8 cellular contexts compared by ENCODE assay signal in the genomic region with DNA sequence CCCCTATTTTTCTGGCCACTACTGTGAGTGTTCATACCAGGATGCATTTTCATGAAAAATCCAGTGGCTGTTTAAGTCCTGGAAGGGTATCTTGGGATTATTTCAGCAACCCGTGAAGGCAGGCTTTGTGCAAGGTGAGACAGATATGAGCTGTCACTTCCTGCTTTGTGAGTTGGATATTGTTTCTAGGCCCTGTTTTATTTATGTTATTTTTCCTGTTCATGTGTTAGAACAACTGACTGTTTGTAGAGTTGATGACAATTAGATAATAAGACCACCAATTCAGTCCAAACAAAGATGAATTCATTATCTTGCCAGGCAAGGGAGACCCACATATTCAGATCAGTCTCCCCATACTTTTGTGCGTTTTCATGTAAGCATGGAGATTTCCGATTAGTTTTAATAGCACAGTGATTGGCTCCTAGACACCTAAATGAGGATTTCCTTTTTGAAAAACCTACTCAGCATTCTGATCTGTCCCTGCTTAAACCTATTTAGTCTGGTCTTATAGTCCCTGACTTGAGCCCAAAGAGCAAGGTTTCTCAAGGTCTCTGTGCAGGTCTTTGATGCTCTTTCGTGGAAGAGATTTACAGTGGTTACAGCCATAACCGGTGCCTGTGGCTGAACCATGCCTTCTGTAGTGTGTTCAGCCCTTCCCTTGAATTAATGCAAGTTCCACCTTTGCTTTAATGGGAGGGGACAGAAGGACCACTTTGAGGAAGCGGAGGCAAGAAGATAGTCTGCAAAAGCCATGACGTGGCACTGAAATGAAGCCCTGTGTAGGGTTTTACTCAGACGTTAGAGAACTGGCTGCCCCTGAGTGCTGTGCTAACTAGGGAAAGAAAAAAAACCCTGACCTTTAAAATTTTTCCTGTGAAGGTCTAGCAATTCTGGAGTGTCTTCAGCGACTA. TPM values are rescaled to one million over a fixed set of nuclear protein-coding genes. Genes with fewer than 3 reads are reported as not detected.
DNase-seq lines count a peak whose midpoint lies in the region; ATAC-seq and TF ChIP-seq lines count a peak whose summit lies in the region.

No MANE protein-coding gene starts in this region.

- H3K4me1 ChIP-seq in adrenal gland (replicated peaks in 1 of 2): peaks cover 84 to 93% of the 10 kb centered on the region in 2 donors

- peak overlapping the region; percentile 91 to 99 (median 95) for H3K27ac ChIP-seq in adrenal gland

- H3K4me3 ChIP-seq in adrenal gland: peak overlapping the region in 1 of 4 donors; percentile 14

- H3K4me3 Mint-ChIP-seq in stimulated activated naive CD8-positive, alpha-beta T cell treated with anti-CD3 and anti-CD28 coated beads, Interleukin-15, Interleukin-2, amounts not matched to agents 100 ng/mL and 50 ng/mL, for 24 hours: peak overlapping the region; percentile 83
- H3K4me3 Mint-ChIP-seq in glutamatergic neuron (ENCODE audit: unreplicated experiment): no peak overlapping the region

- no peaks in the 10 kb centered on the region for H3K27me3 ChIP-seq in adrenal gland

- WGBS in adrenal gland, 4 donors: 18 to 19% (median 18%) methylated on average over 9 of the region's 9 CpGs

- TF ChIP-seq CTCF in adrenal gland (IDR thresholded peaks at IDR 0.05): no peak
- TF ChIP-seq CTCF in glutamatergic neuron (IDR thresholded peaks at IDR 0.05; ENCODE audit: partially characterized antibody, unreplicated experiment): no peak

- H3K36me3 Mint-ChIP-seq in stimulated activated naive CD8-positive, alpha-beta T cell treated with anti-CD3 and anti-CD28 coated beads, Interleukin-15, Interleukin-2, amounts not matched to agents 100 ng/mL and 50 ng/mL, for 24 hours (ENCODE audit: low read depth): peaks cover 21% of the 10 kb centered on the region
- peaks cover 5% of the 10 kb centered on the region for H3K36me3 Mint-ChIP-seq in glutamatergic neuron (ENCODE audit: unreplicated experiment)

- H3K36me3 ChIP-seq in adrenal gland (replicated peaks in 1 of 2): peaks cover 0 to 28% of the 10 kb centered on the region in 2 donors

- no peaks in the 10 kb centered on the region for H3K9me3 ChIP-seq in adrenal gland (replicated peaks in 1 of 3)

- no peaks in the 10 kb centered on the region for H3K27me3 Mint-ChIP-seq in stimulated activated naive CD8-positive, alpha-beta T cell treated with anti-CD3 and anti-CD28 coated beads, Interleukin-15, Interleukin-2, amounts not matched to agents 100 ng/mL and 50 ng/mL, for 24 hours
- H3K27me3 Mint-ChIP-seq in glutamatergic neuron (ENCODE audit: unreplicated experiment): peaks cover 2% of the 10 kb centered on the region

- peaks cover 78% of the 10 kb centered on the region for H3K4me1 Mint-ChIP-seq in stimulated activated naive CD8-positive, alpha-beta T cell treated with anti-CD3 and anti-CD28 coated beads, Interleukin-15, Interleukin-2, amounts not matched to agents 100 ng/mL and 50 ng/mL, for 24 hours (ENCODE audit: low read depth)
- H3K4me1 Mint-ChIP-seq in glutamatergic neuron (ENCODE audit: low read depth, unreplicated experiment): peaks cover 20% of the 10 kb centered on the region

- intact Hi-C loops in adrenal gland (cut with DNase I): no loop called here

- H3K9me3 Mint-ChIP-seq in stimulated activated naive CD8-positive, alpha-beta T cell treated with anti-CD3 and anti-CD28 coated beads, Interleukin-15, Interleukin-2, amounts not matched to agents 100 ng/mL and 50 ng/mL, for 24 hours: no peaks in the 10 kb centered on the region
- peaks cover 8% of the 10 kb centered on the region for H3K9me3 Mint-ChIP-seq in glutamatergic neuron (ENCODE audit: unreplicated experiment)

- DNase-seq in NCI-H146 treated with DMSO at 0.1 percent for 48 hours (lab: John Stamatoyannopoulos, UW; ENCODE audit: unreplicated experiment) (peak; percentile 45), adrenal gland (peak in 5 of 7 donors; percentile 55 to 71 (median 65)), kidney glomerular epithelial cell (lab: John Stamatoyannopoulos, UW) (peak; percentile 15), dedifferentiated amniotic fluid mesenchymal stem cell (ENCODE audit: extremely low spot score) (no peak), glutamatergic neuron (no peak)

- peak in 1 of 2 donors; percentile 47 for TF ChIP-seq POLR2A in adrenal gland (IDR thresholded peaks at IDR 0.05)

- peak overlapping the region; percentile 97 for H3K27ac Mint-ChIP-seq in stimulated activated naive CD8-positive, alpha-beta T cell treated with anti-CD3 and anti-CD28 coated beads, Interleukin-15, Interleukin-2, amounts not matched to agents 100 ng/mL and 50 ng/mL, for 24 hours
- no peak overlapping the region for H3K27ac Mint-ChIP-seq in glutamatergic neuron (ENCODE audit: unreplicated experiment)

- ATAC-seq in GM18511 (IDR thresholded peaks at IDR 0.05; ENCODE audit: unreplicated experiment) (peak; percentile 64), GM18519 (IDR thresholded peaks at IDR 0.05; ENCODE audit: low FRiP score, unreplicated experiment) (no peak)

RNA-seq across cellular contexts. Expression of a gene that starts 42.8 kb away (rescaled TPM):
- total RNA-seq in adrenal gland: 100 to 1,000 TPM; 116 to 231 (median 167) TPM
- 10 to 100 TPM; 12.0 to 73.9 (median 14.5) TPM for polyA plus RNA-seq in adrenal gland
- total RNA-seq in glutamatergic neuron (ENCODE audit: unreplicated experiment): 9.3 TPM

Comparison
In these comparisons a context has a peak if more than half of its experiments do, and no peak if none do; other contexts are left out.
1. DNase-seq: peak in NCI-H146 treated with DMSO at 0.1 percent for 48 hours (single experiment), adrenal gland (5 of 7) and kidney glomerular epithelial cell (single experiment); none in dedifferentiated amniotic fluid mesenchymal stem cell (single experiment) and glutamatergic neuron (single experiment).
2. RNA of a gene that starts 42.8 kb away (total RNA-seq): 116 to 231 TPM in adrenal gland; 9.3 TPM in glutamatergic neuron (single experiment); every median in the first group is over 10 times any median in the second.